Comparison of ENCODE assay signal across 9 cellular contexts in the genomic region with DNA sequence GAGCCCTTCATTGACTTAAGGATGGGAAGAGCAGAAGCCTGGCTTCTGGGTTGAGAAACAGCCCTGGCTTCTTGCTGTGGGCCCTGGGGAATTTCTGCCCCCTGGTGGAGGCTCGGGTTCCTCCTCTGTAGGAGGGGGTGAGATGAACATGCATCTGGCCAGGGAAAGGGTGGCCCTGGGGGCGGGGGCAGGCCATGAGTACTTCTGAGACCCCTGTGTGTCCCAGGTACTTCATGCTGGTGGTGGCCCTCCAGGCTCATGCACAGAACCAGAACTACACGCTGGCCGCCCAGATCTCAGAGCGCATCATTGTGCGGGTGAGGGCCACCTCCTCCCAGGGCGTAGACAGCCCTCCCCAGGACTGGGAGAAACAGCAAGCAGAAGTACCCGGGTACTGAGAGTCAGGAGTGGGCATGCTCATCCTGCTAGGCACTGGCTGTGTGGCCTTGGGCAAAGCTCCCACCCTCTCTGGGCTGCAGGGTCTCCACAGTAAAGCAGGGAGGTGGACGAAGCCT. TPM values are rescaled to one million over a fixed set of nuclear protein-coding genes. Genes with fewer than 3 reads are reported as not detected.
A peak's percentile ranks its signal among the peaks of the same experiment; 100 is the strongest.
DNase-seq lines count a peak whose midpoint lies in the region; ATAC-seq, FAIRE-seq and TF ChIP-seq lines count a peak whose summit lies in the region.
"Had no signal": no experiment of that assay in that cellular context is flagged by ENCODE, and none has a peak within 500 bp of the region (broad histone marks: within the 10 kb centered on the region; RNA-seq: fewer than 3 reads in every experiment).

No MANE protein-coding gene starts in this region.

- H3K27me3 ChIP-seq in SJSA1 (replicated peaks), result no peaks in the 10 kb centered on the region
- H3K27me3 ChIP-seq in left ventricle myocardium inferior (ENCODE audit: low read depth), result no peaks in the 10 kb centered on the region
- H3K27me3 ChIP-seq in small intestine (ENCODE audit: control insufficient read depth in 2 of 2, insufficient read depth in 2 of 2, low read length in 2 of 2), result peaks cover 0 to 3% of the 10 kb centered on the region in 2 donors

- CTCF ChIA-PET in HEK293 (lab: Yijun Ruan, JAX), result interaction anchor here (0.5 to 1.0 kb wide), 3 partner anchors 15 to 30 kb away, joined by 3 to 4 read pairs (median 3); no protein-coding TSS in a partner anchor

- peaks cover 0 to 5% of the 10 kb centered on the region in 2 experiments; a peak in 1 of 3 replicates for H3K36me3 ChIP-seq in HEK293 (ENCODE audit: control insufficient read depth in 2 of 2, insufficient read depth in 1 of 2, low read length in 2 of 2)
- H3K36me3 ChIP-seq in SJSA1, result peaks cover 2% of the 10 kb centered on the region; the same call in 1 of the 2 replicates
- no peaks in the 10 kb centered on the region for H3K36me3 ChIP-seq in left ventricle myocardium inferior
- peaks cover 0 to 10% of the 10 kb centered on the region in 2 donors for H3K36me3 ChIP-seq in small intestine (ENCODE audit: control insufficient read depth in 2 of 2, insufficient read depth in 2 of 2, low read length in 2 of 2)

- H3K4me3 ChIP-seq in HEK293 (ENCODE audit: low read depth, low read length) (no peak overlapping the region), SJSA1 (no peak overlapping the region), left ventricle myocardium inferior (no peak overlapping the region), small intestine (ENCODE audit: low read depth in 1 of 2, low read length in 2 of 2) (no peak overlapping the region)

- no peaks in the 10 kb centered on the region for H3K9me3 ChIP-seq in HEK293 (ENCODE audit: control insufficient read depth, insufficient read depth, low read depth, low read length)
- H3K9me3 ChIP-seq in SJSA1 (replicated peaks), result no peaks in the 10 kb centered on the region
- no peaks in the 10 kb centered on the region for H3K9me3 ChIP-seq in left ventricle myocardium inferior (replicated peaks)
- H3K9me3 ChIP-seq in small intestine (ENCODE audit: control insufficient read depth, low read depth), result no peaks in the 10 kb centered on the region

- TF ChIP-seq CTCF in HEK293 (tag by site-specific recombination; IDR thresholded peaks at IDR 0.05) (0 out of 2 replicates have a peak, but pooled peaks have one; percentile 9), left ventricle myocardium inferior (IDR thresholded peaks at IDR 0.05; ENCODE audit: borderline replicate concordance) (peak; percentile 62)

- no peaks in the 10 kb centered on the region for H3K4me1 ChIP-seq in HEK293 (ENCODE audit: control insufficient read depth, insufficient read depth, low read length)
- no peaks in the 10 kb centered on the region for H3K4me1 ChIP-seq in SJSA1 (replicated peaks)
- H3K4me1 ChIP-seq in left ventricle myocardium inferior, result peaks cover 16% of the 10 kb centered on the region
- no peaks in the 10 kb centered on the region for H3K4me1 ChIP-seq in small intestine (ENCODE audit: control insufficient read depth in 2 of 2, insufficient read depth in 1 of 2, low read depth in 1 of 2, low read length in 1 of 2)

- FAIRE-seq in small intestine (lab: Jason Lieb, UNC), result no peak
- FAIRE-seq: endometrium had no signal

- ATAC-seq in GM21786 (IDR thresholded peaks at IDR 0.05; ENCODE audit: unreplicated experiment), result no peak

- H3K27ac ChIP-seq in HEK293 (ENCODE audit: extremely low read depth, low read depth, low read length) (no peak overlapping the region), SJSA1 (no peak overlapping the region), left ventricle myocardium inferior (replicated peaks) (peak overlapping the region; percentile 8), small intestine (ENCODE audit: low read depth in 1 of 2, low read length in 1 of 2) (no peak overlapping the region)

- POLR2A ChIA-PET in HEK293 (lab: Yijun Ruan, JAX), result no interaction called here

- intact Hi-C loops in left ventricle myocardium inferior (cut with micrococcal nuclease), result no loop called here

- 73 to 77% (median 73%) methylated on average over 9 of the region's 9 CpGs for WGBS in small intestine, 3 donors

- peak; percentile 84 for DNase-seq in DMS53 (lab: John Stamatoyannopoulos, UW)
- DNase-seq in SJSA1 (ENCODE audit: low read depth in 1 of 2, low spot score in 2 of 2), result peak; percentile 50 to 82
- DNase-seq in activated naive CD8-positive, alpha-beta T cell treated with anti-CD3 and anti-CD28 coated beads, Interleukin-2, amount 50 U/mL, for 16 hours (ENCODE audit: low read depth, low spot score), result peak; percentile 34
- DNase-seq in left ventricle myocardium inferior, result no peak
- DNase-seq in small intestine, result peak; percentile 73
- DNase-seq in NCI-H187 (lab: John Stamatoyannopoulos, UW), result no peak

TF ChIP-seq in HEK293, 187 proteins besides CTCF, POLR2A, EP300 and RAD21 (continues in another document):
- TF ChIP-seq FEZF1 (tag by site-specific recombination; IDR thresholded peaks at IDR 0.05), result no peak
- TF ChIP-seq, protein P1, sequence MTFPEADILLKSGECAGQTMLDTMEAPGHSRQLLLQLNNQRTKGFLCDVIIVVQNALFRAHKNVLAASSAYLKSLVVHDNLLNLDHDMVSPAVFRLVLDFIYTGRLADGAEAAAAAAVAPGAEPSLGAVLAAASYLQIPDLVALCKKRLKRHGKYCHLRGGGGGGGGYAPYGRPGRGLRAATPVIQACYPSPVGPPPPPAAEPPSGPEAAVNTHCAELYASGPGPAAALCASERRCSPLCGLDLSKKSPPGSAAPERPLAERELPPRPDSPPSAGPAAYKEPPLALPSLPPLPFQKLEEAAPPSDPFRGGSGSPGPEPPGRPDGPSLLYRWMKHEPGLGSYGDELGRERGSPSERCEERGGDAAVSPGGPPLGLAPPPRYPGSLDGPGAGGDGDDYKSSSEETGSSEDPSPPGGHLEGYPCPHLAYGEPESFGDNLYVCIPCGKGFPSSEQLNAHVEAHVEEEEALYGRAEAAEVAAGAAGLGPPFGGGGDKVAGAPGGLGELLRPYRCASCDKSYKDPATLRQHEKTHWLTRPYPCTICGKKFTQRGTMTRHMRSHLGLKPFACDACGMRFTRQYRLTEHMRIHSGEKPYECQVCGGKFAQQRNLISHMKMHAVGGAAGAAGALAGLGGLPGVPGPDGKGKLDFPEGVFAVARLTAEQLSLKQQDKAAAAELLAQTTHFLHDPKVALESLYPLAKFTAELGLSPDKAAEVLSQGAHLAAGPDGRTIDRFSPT (tag by site-specific recombination; IDR thresholded peaks at IDR 0.05), result no peak
- TF ChIP-seq, protein P2, sequence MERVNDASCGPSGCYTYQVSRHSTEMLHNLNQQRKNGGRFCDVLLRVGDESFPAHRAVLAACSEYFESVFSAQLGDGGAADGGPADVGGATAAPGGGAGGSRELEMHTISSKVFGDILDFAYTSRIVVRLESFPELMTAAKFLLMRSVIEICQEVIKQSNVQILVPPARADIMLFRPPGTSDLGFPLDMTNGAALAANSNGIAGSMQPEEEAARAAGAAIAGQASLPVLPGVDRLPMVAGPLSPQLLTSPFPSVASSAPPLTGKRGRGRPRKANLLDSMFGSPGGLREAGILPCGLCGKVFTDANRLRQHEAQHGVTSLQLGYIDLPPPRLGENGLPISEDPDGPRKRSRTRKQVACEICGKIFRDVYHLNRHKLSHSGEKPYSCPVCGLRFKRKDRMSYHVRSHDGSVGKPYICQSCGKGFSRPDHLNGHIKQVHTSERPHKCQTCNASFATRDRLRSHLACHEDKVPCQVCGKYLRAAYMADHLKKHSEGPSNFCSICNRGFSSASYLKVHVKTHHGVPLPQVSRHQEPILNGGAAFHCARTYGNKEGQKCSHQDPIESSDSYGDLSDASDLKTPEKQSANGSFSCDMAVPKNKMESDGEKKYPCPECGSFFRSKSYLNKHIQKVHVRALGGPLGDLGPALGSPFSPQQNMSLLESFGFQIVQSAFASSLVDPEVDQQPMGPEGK (tag by site-specific recombination; IDR thresholded peaks at IDR 0.05), result peak; percentile 41; the same call in 1 of the 2 replicates
- no peak for TF ChIP-seq ZNF24 (tag by site-specific recombination; IDR thresholded peaks at IDR 0.05)
- no peak for TF ChIP-seq ZNF169 (tag by site-specific recombination; IDR thresholded peaks at IDR 0.05)
- TF ChIP-seq ZNF768 (tag by site-specific recombination; IDR thresholded peaks at IDR 0.05), result peak; percentile 53; the same call in 1 of the 2 replicates
- no peak for TF ChIP-seq ZNF785 (tag by site-specific recombination; IDR thresholded peaks at IDR 0.05)
- TF ChIP-seq KLF8 (tag by site-specific recombination; IDR thresholded peaks at IDR 0.05), result 0 out of 2 replicates have a peak, but pooled peaks have one; percentile 27
- no peak for TF ChIP-seq YY1 (tag by site-specific recombination; IDR thresholded peaks at IDR 0.05)
- TF ChIP-seq ZNF658 (tag by site-specific recombination; IDR thresholded peaks at IDR 0.05), result no peak
- peak; percentile 10; the same call in 1 of the 2 replicates for TF ChIP-seq ZNF654 (tag by site-specific recombination; IDR thresholded peaks at IDR 0.05; ENCODE audit: low read depth)
- no peak for TF ChIP-seq ZNF776 (tag by site-specific recombination; IDR thresholded peaks at IDR 0.05; ENCODE audit: borderline replicate concordance)
- TF ChIP-seq, protein P3, sequence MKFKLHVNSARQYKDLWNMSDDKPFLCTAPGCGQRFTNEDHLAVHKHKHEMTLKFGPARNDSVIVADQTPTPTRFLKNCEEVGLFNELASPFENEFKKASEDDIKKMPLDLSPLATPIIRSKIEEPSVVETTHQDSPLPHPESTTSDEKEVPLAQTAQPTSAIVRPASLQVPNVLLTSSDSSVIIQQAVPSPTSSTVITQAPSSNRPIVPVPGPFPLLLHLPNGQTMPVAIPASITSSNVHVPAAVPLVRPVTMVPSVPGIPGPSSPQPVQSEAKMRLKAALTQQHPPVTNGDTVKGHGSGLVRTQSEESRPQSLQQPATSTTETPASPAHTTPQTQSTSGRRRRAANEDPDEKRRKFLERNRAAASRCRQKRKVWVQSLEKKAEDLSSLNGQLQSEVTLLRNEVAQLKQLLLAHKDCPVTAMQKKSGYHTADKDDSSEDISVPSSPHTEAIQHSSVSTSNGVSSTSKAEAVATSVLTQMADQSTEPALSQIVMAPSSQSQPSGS (tag by site-specific recombination; IDR thresholded peaks at IDR 0.05; ENCODE audit: low read depth), result no peak

RNA-seq across cellular contexts. Expression of a gene that starts 15.8 kb away (rescaled TPM):
- 70.2 and 74.5 TPM in 2 replicates for total RNA-seq in SJSA1 (2014; rRNA removed; shearing (Covaris generic))
- total RNA-seq in left ventricle myocardium inferior, result 117 TPM
- polyA plus RNA-seq in small intestine, result 100 to 1,000 TPM; 116 to 211 (median 174) TPM

RNA-seq across cellular contexts. Expression of a gene that starts 16.1 kb away (rescaled TPM):
- total RNA-seq in SJSA1 (2014; rRNA removed; shearing (Covaris generic)), result 181 and 185 TPM in 2 replicates
- 5.8 TPM for total RNA-seq in left ventricle myocardium inferior
- polyA plus RNA-seq in small intestine, result 10 to 100 TPM in 1 of 3 donors, 1 to 10 TPM in 2; 5.8 to 32.1 (median 7.8) TPM

RNA-seq across cellular contexts. Expression of a gene that starts 24.2 kb away (rescaled TPM):
- 1.4 and 3.1 TPM in 2 replicates for total RNA-seq in SJSA1 (2014; rRNA removed; shearing (Covaris generic))
- 0.14 TPM for total RNA-seq in left ventricle myocardium inferior
- polyA plus RNA-seq in small intestine, result 10 to 100 TPM; 19.9 to 23.0 (median 21.7) TPM

RNA-seq across cellular contexts. Expression of a gene that starts 40.2 kb away (rescaled TPM):
- total RNA-seq in SJSA1 (2014; rRNA removed; shearing (Covaris generic)), result 46.7 and 61.5 TPM in 2 replicates
- 24.1 TPM for total RNA-seq in left ventricle myocardium inferior
- polyA plus RNA-seq in small intestine, result 10 to 100 TPM in 1 of 3 donors, under 1 TPM in 2; 0.45 to 15.9 (median 0.81) TPM

RNA-seq across cellular contexts. Expression of a gene that starts 51.5 kb away (rescaled TPM):
- total RNA-seq in SJSA1 (2014; rRNA removed; shearing (Covaris generic)), result 2.8 and 8.5 TPM in 2 replicates
- total RNA-seq in left ventricle myocardium inferior, result 25.7 TPM
- 100 to 1,000 TPM in 1 of 3 donors, 1 to 10 TPM in 2; 2.4 to 147 (median 3.4) TPM for polyA plus RNA-seq in small intestine

Comparison
In these comparisons a context has a peak if more than half of its experiments do, and no peak if none do; other contexts are left out.
1. DNase-seq: peak in DMS53 (single experiment), SJSA1 (2 of 2), activated naive CD8-positive, alpha-beta T cell treated with anti-CD3 and anti-CD28 coated beads, Interleukin-2, amount 50 U/mL, for 16 hours (single experiment) and small intestine (single experiment); none in left ventricle myocardium inferior (single experiment) and NCI-H187 (0 of 2).
2. RNA of a gene that starts 16.1 kb away (total RNA-seq): 181 to 185 TPM in SJSA1; 5.8 TPM in left ventricle myocardium inferior (single experiment); every median in the first group is over 10 times any median in the second.